17 cellular contexts compared by ENCODE assay signal in the genomic region with DNA sequence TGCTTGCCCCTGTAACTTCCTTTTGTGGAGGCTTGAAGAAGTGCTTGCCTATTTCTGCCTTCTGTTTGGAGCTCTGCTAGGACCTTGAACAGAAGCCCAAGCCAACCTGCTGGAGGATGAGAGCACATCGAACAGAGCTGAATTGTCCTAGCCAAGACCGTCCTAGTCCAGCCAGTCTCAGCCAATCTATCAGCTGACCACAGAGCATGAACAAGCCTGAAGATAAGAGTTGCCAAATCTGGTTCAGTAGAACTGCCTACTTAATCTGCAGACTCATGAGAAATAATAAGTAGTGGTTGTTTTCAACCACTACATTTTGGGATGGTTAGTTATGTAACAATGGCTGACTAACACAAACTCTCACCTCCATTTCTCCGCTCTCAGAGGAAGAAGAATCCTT.
"Had no signal": no experiment of that assay in that cellular context is flagged by ENCODE, and none has a peak within 500 bp of the region (broad histone marks: within the 10 kb centered on the region; RNA-seq: fewer than 3 reads in every experiment).

No MANE protein-coding gene starts in this region.

- H3K9me3 ChIP-seq: colonic mucosa, neutrophil, thyroid gland, vagina had no signal

- DNase-seq: activated CD4-positive, alpha-beta memory T cell treated with anti-CD3 and anti-CD28 coated beads, Interleukin-2, amount 10 ng/mL, durations not matched to agents 7 days and 5 days; activated CD4-positive, alpha-beta T cell treated with anti-CD3 and anti-CD28 coated beads for 36 hours; activated gamma-delta T cell treated with Interleukin-2 at 50 U/mL for 16 hours; activated naive CD8-positive, alpha-beta T cell treated with anti-CD3 and anti-CD28 coated beads, Interleukin-2, amount 10 ng/mL, durations not matched to agents 7 days and 5 days; activated T-cell treated with anti-CD3 and anti-CD28 coated beads, Interleukin-2, amount 50 U/mL, for 72 hours; aorta; colonic mucosa; effector memory CD4-positive, alpha-beta T cell; left colon; naive thymus-derived CD4-positive, alpha-beta T cell; posterior cingulate gyrus; stimulated activated CD4-positive, alpha-beta T cell treated with anti-CD3 and anti-CD28 coated beads, Interleukin-4, amount 100 ng/mL, for 4 hours; thyroid gland; WERI-Rb-1 had no signal

- ATAC-seq: activated CD4-positive, alpha-beta T cell treated with anti-CD3 and anti-CD28 coated beads for 36 hours; activated T-cell treated with anti-CD3 and anti-CD28 coated beads, Interleukin-2, amount 50 U/mL, for 72 hours; left colon; naive thymus-derived CD4-positive, alpha-beta T cell had no signal

- H3K4me3 ChIP-seq: colonic mucosa, skin epidermis, thyroid gland, vagina had no signal

- H3K27me3 ChIP-seq: colonic mucosa, thyroid gland, vagina had no signal

- H3K27ac ChIP-seq: colonic mucosa, neutrophil, skin epidermis, thyroid gland, vagina, WERI-Rb-1 had no signal

- H3K36me3 ChIP-seq: colonic mucosa, neutrophil, thyroid gland, vagina had no signal

- H3K4me1 ChIP-seq: colonic mucosa, thyroid gland had no signal
